In the genomic region with DNA sequence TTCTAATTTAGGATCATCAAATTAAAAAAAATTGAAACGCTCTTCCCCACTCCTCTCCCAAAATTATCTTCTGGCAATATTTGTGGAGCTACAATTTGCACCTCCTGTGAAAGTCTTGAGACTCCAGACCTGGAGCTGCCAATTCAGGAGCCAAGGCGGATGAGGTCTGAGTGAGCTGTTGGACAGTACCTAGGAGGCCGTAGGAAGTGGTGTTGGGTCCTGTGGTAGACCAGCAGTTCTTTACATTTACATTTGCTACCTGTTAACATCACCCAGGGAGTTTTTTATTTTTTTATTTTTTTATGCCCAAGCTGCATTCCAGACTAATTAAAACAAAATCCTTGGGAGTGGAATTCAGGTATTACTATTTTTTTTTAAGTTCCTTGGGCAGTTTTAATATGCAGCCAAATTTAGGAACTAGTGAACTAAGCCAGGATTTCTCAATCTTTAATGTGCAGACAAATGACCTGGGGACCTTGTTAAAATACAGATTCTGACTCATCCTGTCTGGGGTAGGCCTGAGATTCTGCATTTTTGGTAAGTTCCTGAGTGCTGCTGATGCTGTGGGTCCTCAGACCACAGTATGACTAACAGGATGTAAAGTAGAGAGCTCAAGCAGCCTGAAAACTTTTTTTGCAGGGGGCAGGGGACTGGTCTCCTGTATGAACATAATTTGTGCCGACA, we compare ENCODE assay signal across 10 cellular contexts.
DNase-seq lines count a peak whose midpoint lies in the region; ATAC-seq and TF ChIP-seq lines count a peak whose summit lies in the region.
"Had no signal": no experiment of that assay in that cellular context is flagged by ENCODE, and none has a peak within 500 bp of the region (broad histone marks: within the 10 kb centered on the region; RNA-seq: fewer than 3 reads in every experiment).

No MANE protein-coding gene starts in this region.

- peaks cover 22% of the 10 kb centered on the region for H3K4me1 Mint-ChIP-seq in osteocyte (ENCODE audit: unreplicated experiment)

- TF ChIP-seq POLR2A in GM18505 (IDR thresholded peaks at IDR 0.05; ENCODE audit: borderline replicate concordance, extremely low read depth, insufficient read depth, insufficient read length), result no peak

- peak overlapping the region; percentile 20 for H3K4me3 Mint-ChIP-seq in osteocyte (ENCODE audit: unreplicated experiment)
- H3K4me3 Mint-ChIP-seq: T-cell had no signal

- no peak for DNase-seq in activated CD4-positive, CD25-positive, alpha-beta regulatory T cell (lab: John Stamatoyannopoulos, UW)
- DNase-seq in NOMO-1 (lab: John Stamatoyannopoulos, UW; ENCODE audit: unreplicated experiment in 2 of 2) (peak; percentile 76 to 82), brain pericyte (ENCODE audit: low read depth, low spot score) (peak; percentile 17), osteocyte (ENCODE audit: extremely low spot score, unreplicated experiment) (no peak), NCI-H1694 (lab: John Stamatoyannopoulos, UW) (no peak)
- DNase-seq: psoas muscle, T-cell had no signal

- no peaks in the 10 kb centered on the region for H3K9me3 Mint-ChIP-seq in osteocyte (ENCODE audit: unreplicated experiment)
- H3K9me3 Mint-ChIP-seq: T-cell had no signal

- peak; percentile 75 to 77 for ATAC-seq in activated CD4-positive, CD25-positive, alpha-beta regulatory T cell treated with anti-CD3 and anti-CD28 coated beads, Interleukin-2, amount 50 U/mL, for 24 hours
- ATAC-seq in GM18505 (IDR thresholded peaks at IDR 0.05; ENCODE audit: unreplicated experiment) (no peak), HG02759 (IDR thresholded peaks at IDR 0.05; ENCODE audit: unreplicated experiment) (no peak)
- ATAC-seq: psoas muscle had no signal

- H3K27ac Mint-ChIP-seq in osteocyte (ENCODE audit: unreplicated experiment), result peak overlapping the region; percentile 45

- H3K36me3 Mint-ChIP-seq in osteocyte (ENCODE audit: unreplicated experiment), result no peaks in the 10 kb centered on the region
- H3K36me3 Mint-ChIP-seq: T-cell had no signal

- H3K27me3 Mint-ChIP-seq in osteocyte (ENCODE audit: unreplicated experiment), result no peaks in the 10 kb centered on the region

- no peak for TF ChIP-seq CTCF in osteocyte (IDR thresholded peaks at IDR 0.05)

Comparison
In these comparisons a context has a peak if more than half of its experiments do, and no peak if none do; other contexts are left out.
1. ATAC-seq: peak in activated CD4-positive, CD25-positive, alpha-beta regulatory T cell treated with anti-CD3 and anti-CD28 coated beads, Interleukin-2, amount 50 U/mL, for 24 hours (2 of 2); none in GM18505 (single experiment) and HG02759 (single experiment).
2. DNase-seq: peak in NOMO-1 (2 of 2) and brain pericyte (single experiment); none in activated CD4-positive, CD25-positive, alpha-beta regulatory T cell (0 of 4), osteocyte (single experiment) and NCI-H1694 (single experiment).